ENCODE assay signal across 8 cellular contexts in the genomic region with DNA sequence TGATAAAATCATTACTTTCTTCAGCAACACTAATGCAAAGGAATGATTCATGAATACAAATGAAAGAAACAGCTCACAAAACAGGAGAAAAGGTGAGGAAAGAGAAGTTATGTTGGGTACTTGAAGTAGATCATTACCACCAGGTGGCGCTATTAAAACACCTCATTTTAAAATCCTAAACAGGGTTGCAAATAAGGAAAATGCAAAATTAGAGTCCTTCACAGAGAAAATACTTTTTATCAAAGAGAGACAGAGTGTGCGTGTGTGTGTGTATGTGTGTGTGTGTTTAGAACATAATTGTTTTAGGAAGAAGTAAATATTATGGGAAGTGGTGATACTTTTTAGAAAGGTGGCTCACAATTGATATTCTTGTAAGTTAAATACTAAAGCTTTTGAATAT. TPM values are rescaled to one million over a fixed set of nuclear protein-coding genes. Genes with fewer than 3 reads are reported as not detected.
DNase-seq lines count a peak whose midpoint lies in the region; ATAC-seq, FAIRE-seq and TF ChIP-seq lines count a peak whose summit lies in the region.

No MANE protein-coding gene starts in this region.

- H3K9me3 Mint-ChIP-seq in astrocyte (ENCODE audit: unreplicated experiment) = no peaks in the 10 kb centered on the region

- H3K27ac ChIP-seq in astrocyte (ENCODE audit: low read depth, low read length) = no peak overlapping the region
- no peak overlapping the region for H3K27ac ChIP-seq in right atrium auricular region

- H3K27me3 Mint-ChIP-seq in astrocyte (ENCODE audit: low read depth, unreplicated experiment) = no peaks in the 10 kb centered on the region

- no peak overlapping the region for H3K4me2 ChIP-seq in astrocyte (ENCODE audit: low read length)

- peak; percentile 85 for FAIRE-seq in astrocyte (lab: Jason Lieb, UNC)

- no peaks in the 10 kb centered on the region for H3K9me3 ChIP-seq in astrocyte (ENCODE audit: insufficient read depth, low read depth, low read length)
- no peaks in the 10 kb centered on the region for H3K9me3 ChIP-seq in right atrium auricular region

- H3K36me3 Mint-ChIP-seq in astrocyte (ENCODE audit: low read depth, unreplicated experiment) = no peaks in the 10 kb centered on the region

- H3K4me1 ChIP-seq in astrocyte (ENCODE audit: insufficient read depth, low read length) (no peaks in the 10 kb centered on the region), right atrium auricular region (peaks cover 0 to 30% of the 10 kb centered on the region in 2 donors)

- no peaks in the 10 kb centered on the region for H4K20me1 ChIP-seq in astrocyte (ENCODE audit: insufficient read depth, low read length)

- H3K4me3 ChIP-seq in astrocyte (ENCODE audit: insufficient read depth, low read depth, low read length) (no peak overlapping the region), right atrium auricular region (no peak overlapping the region)

- H3K9ac ChIP-seq in astrocyte (ENCODE audit: low read length) = no peak overlapping the region

- H3K79me2 ChIP-seq in astrocyte (ENCODE audit: insufficient read depth, low read length) = no peaks in the 10 kb centered on the region

- ATAC-seq in sciatic nerve (peak; percentile 81), HG02798 (IDR thresholded peaks at IDR 0.05; ENCODE audit: poor library complexity, unreplicated experiment) (no peak)

- no peak overlapping the region for H3K4me3 Mint-ChIP-seq in astrocyte (ENCODE audit: unreplicated experiment)

- H3K4me1 Mint-ChIP-seq in astrocyte (ENCODE audit: low read depth, unreplicated experiment) = peaks cover 8% of the 10 kb centered on the region

- H3K27me3 ChIP-seq in astrocyte (ENCODE audit: insufficient read depth, low read length) (no peaks in the 10 kb centered on the region), right atrium auricular region (no peaks in the 10 kb centered on the region)

- H3K36me3 ChIP-seq in astrocyte (ENCODE audit: insufficient read depth, low read length) = no peaks in the 10 kb centered on the region
- H3K36me3 ChIP-seq in right atrium auricular region = no peaks in the 10 kb centered on the region

- H3K27ac Mint-ChIP-seq in astrocyte (ENCODE audit: unreplicated experiment) = no peak overlapping the region

- H2AFZ ChIP-seq in astrocyte (ENCODE audit: low read depth, low read length) = no peak overlapping the region

- DNase-seq in AML-193 (lab: John Stamatoyannopoulos, UW) (peak; percentile 61 to 77), GM20000 (ENCODE audit: low spot score) (peak; percentile 28), NCI-H345 (lab: John Stamatoyannopoulos, UW) (peak; percentile 63), astrocyte (ENCODE audit: low read depth) (peak; percentile 56), right atrium auricular region (ENCODE audit: low spot score) (no peak), sciatic nerve (ENCODE audit: low spot score) (no peak), cortex of kidney (lab: John Stamatoyannopoulos, UW) (no peak)

- TF ChIP-seq CTCF in GM20000 (IDR thresholded peaks at IDR 0.05; ENCODE audit: extremely low read depth, missing control alignments) = peak; percentile 40
- peak; percentile 67 for TF ChIP-seq CTCF in astrocyte (IDR thresholded peaks at IDR 0.05; ENCODE audit: insufficient read depth, low read depth, low read length)
- TF ChIP-seq CTCF in right atrium auricular region (IDR thresholded peaks at IDR 0.05) = peak; percentile 81 to 84

- intact Hi-C loops in sciatic nerve (cut with DNase I) = no loop called here

RNA-seq across cellular contexts. Expression of a gene that starts 49.5 kb away (rescaled TPM):
- not detected in 2 replicates for total RNA-seq in astrocyte
- total RNA-seq in right atrium auricular region = 1 to 10 TPM in 1 of 2 donors, under 1 TPM in 1; 0.26 to 1.2 TPM
- 2.0 TPM for total RNA-seq in sciatic nerve

Comparison
In these comparisons a context has a peak if more than half of its experiments do, and no peak if none do; other contexts are left out.
1. DNase-seq: peak in AML-193 (2 of 2), GM20000 (single experiment), NCI-H345 (single experiment) and astrocyte (single experiment); none in right atrium auricular region (single experiment), sciatic nerve (single experiment) and cortex of kidney (single experiment).
2. Peak in every context shown above with its lines, with median percentiles within 50 percentile points of each other: CTCF ChIP-seq.